Comparison of ENCODE assay signal across 8 cellular contexts in genomic region chr1:196608401-196609113, GRCh38. TPM values are rescaled to one million over a fixed set of nuclear protein-coding genes. Genes with fewer than 3 reads are reported as not detected.
A peak's percentile ranks its signal among the peaks of the same experiment; 100 is the strongest.
DNase-seq lines count a peak whose midpoint lies in the region; ATAC-seq and TF ChIP-seq lines count a peak whose summit lies in the region.

Gene KCNT2 (minus strand): TSS chr1:196608440. CDS start chr1:196608309, 131 bp downstream.

- peaks cover 4% of the 10 kb centered on the region for H3K36me3 Mint-ChIP-seq in natural killer cell treated with Interleukin-12 subunit alpha and Interleukin-12 subunit beta and Interleukin-15 and Interleukin-18, amount 100 ng/mL, for 72 hours
- no peaks in the 10 kb centered on the region for H3K36me3 Mint-ChIP-seq in natural killer cell
- H3K36me3 Mint-ChIP-seq in central memory CD8-positive, alpha-beta T cell (ENCODE audit: insufficient read depth) = peaks cover 3% of the 10 kb centered on the region

- peaks cover 12% of the 10 kb centered on the region for H3K9me3 Mint-ChIP-seq in natural killer cell treated with Interleukin-12 subunit alpha and Interleukin-12 subunit beta and Interleukin-15 and Interleukin-18, amount 100 ng/mL, for 72 hours
- H3K9me3 Mint-ChIP-seq in natural killer cell = peaks cover 7 to 11% of the 10 kb centered on the region in 2 donors
- H3K9me3 Mint-ChIP-seq in central memory CD8-positive, alpha-beta T cell = peaks cover 11% of the 10 kb centered on the region

- intact Hi-C loops in natural killer cell (cut with micrococcal nuclease) = no loop called here

- H3K27ac Mint-ChIP-seq in natural killer cell treated with Interleukin-12 subunit alpha and Interleukin-12 subunit beta and Interleukin-15 and Interleukin-18, amount 100 ng/mL, for 72 hours = no peak within 1 kb of the TSS
- no peak within 1 kb of the TSS for H3K27ac Mint-ChIP-seq in natural killer cell
- no peak within 1 kb of the TSS for H3K27ac Mint-ChIP-seq in central memory CD8-positive, alpha-beta T cell (ENCODE audit: low read depth)

- peak; percentile 31 to 48 for ATAC-seq in natural killer cell treated with Interleukin-12 subunit alpha and Interleukin-12 subunit beta and Interleukin-15 and Interleukin-18, amount 100 ng/mL, for 72 hours
- ATAC-seq in natural killer cell (no peak), GM19467 (IDR thresholded peaks at IDR 0.05; ENCODE audit: unreplicated experiment) (no peak)
- ATAC-seq in central memory CD8-positive, alpha-beta T cell (replicated peaks; ENCODE audit: extremely low read depth, poor library complexity, severe bottlenecking) = no peak

- DNase-seq in natural killer cell treated with Interleukin-12 subunit alpha and Interleukin-12 subunit beta and Interleukin-15 and Interleukin-18, amount 100 ng/mL, for 72 hours (ENCODE audit: low spot score) = no peak
- DNase-seq in natural killer cell (no peak), NCI-H748 (lab: John Stamatoyannopoulos, UW; ENCODE audit: unreplicated experiment) (peak; percentile 97), iris pigment epithelial cell (ENCODE audit: low read depth) (peak; percentile 84), NCI-H2081 (lab: John Stamatoyannopoulos, UW) (no peak)
- no peak for DNase-seq in central memory CD8-positive, alpha-beta T cell (ENCODE audit: low spot score in 2 of 2)

- H3K27ac ChIP-seq in skin epidermis = peak within 1 kb of the TSS in 11 of 21 experiments; percentile 34 to 80 (median 65)

- TF ChIP-seq CTCF in natural killer cell (IDR thresholded peaks at IDR 0.05) = no peak

- H3K4me3 ChIP-seq in skin epidermis = peak within 1 kb of the TSS; percentile 14 to 44 (median 24)

- H3K4me1 Mint-ChIP-seq in natural killer cell treated with Interleukin-12 subunit alpha and Interleukin-12 subunit beta and Interleukin-15 and Interleukin-18, amount 100 ng/mL, for 72 hours (ENCODE audit: low read depth in 2 of 2) = peaks cover 5% of the 10 kb centered on the region in 2 donors
- peaks cover 0 to 6% of the 10 kb centered on the region in 2 donors for H3K4me1 Mint-ChIP-seq in natural killer cell
- H3K4me1 Mint-ChIP-seq in central memory CD8-positive, alpha-beta T cell = peaks cover 7% of the 10 kb centered on the region

- peak within 1 kb of the TSS; percentile 52 for H3K4me3 Mint-ChIP-seq in natural killer cell treated with Interleukin-12 subunit alpha and Interleukin-12 subunit beta and Interleukin-15 and Interleukin-18, amount 100 ng/mL, for 72 hours
- H3K4me3 Mint-ChIP-seq in natural killer cell = no peak within 1 kb of the TSS
- H3K4me3 Mint-ChIP-seq in central memory CD8-positive, alpha-beta T cell = peak within 1 kb of the TSS; percentile 12

- peaks cover 13 to 17% of the 10 kb centered on the region in 2 donors for H3K27me3 Mint-ChIP-seq in natural killer cell treated with Interleukin-12 subunit alpha and Interleukin-12 subunit beta and Interleukin-15 and Interleukin-18, amount 100 ng/mL, for 72 hours
- H3K27me3 Mint-ChIP-seq in natural killer cell (ENCODE audit: low read depth in 2 of 2) = peaks cover 12 to 21% of the 10 kb centered on the region in 2 donors
- H3K27me3 Mint-ChIP-seq in central memory CD8-positive, alpha-beta T cell = peaks cover 37% of the 10 kb centered on the region

RNA-seq across cellular contexts. Expression of gene KCNT2, which starts in this region (rescaled TPM):
- total RNA-seq in natural killer cell treated with Interleukin-12 subunit alpha and Interleukin-12 subunit beta and Interleukin-15 and Interleukin-18, amount 100 ng/mL, for 72 hours = not detected
- not detected for total RNA-seq in natural killer cell

Comparison
In these comparisons a context has a peak if more than half of its experiments do, and no peak if none do; other contexts are left out.
1. Peak in ATAC-seq in natural killer cell treated with Interleukin-12 subunit alpha and Interleukin-12 subunit beta and Interleukin-15 and Interleukin-18, amount 100 ng/mL, for 72 hours; RNA of the gene not detected or under 1 TPM.
2. DNase-seq: peak in NCI-H748 (single experiment) and iris pigment epithelial cell (single experiment); none in natural killer cell treated with Interleukin-12 subunit alpha and Interleukin-12 subunit beta and Interleukin-15 and Interleukin-18, amount 100 ng/mL, for 72 hours (single experiment), natural killer cell (single experiment), central memory CD8-positive, alpha-beta T cell (0 of 2) and NCI-H2081 (0 of 2).